ENCODE assay signal across 12 cellular contexts in the genomic region with DNA sequence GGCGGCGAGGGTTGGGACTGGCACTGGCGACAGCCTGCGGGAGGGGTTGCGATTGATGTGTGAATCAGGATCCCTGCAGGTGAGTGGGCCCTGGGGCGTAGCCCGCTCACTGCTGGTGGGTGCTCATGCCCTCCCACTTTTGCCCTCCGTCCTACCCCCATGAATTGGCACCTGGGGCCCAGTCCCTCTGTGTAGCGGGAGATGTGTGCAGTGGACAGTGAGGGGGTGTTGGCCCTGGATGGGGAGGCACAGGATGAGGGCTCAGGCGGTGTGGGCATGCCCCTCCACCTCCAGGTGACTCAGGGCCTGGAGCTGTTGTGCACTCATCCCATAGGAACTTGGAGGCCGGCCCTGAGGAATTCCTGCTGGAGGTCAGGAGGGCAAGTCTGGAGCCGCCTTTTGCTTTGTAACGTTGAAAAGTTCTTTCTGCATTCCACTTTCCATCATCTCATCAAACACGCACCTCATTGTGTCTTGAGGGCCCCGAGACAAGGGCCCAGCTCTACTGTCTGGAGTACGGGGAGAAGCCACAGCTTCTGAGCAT. TPM values are rescaled to one million over a fixed set of nuclear protein-coding genes. Genes with fewer than 3 reads are reported as not detected.
DNase-seq lines count a peak whose midpoint lies in the region; ATAC-seq and TF ChIP-seq lines count a peak whose summit lies in the region.
"Had no signal": no experiment of that assay in that cellular context is flagged by ENCODE, and none has a peak within 500 bp of the region (broad histone marks: within the 10 kb centered on the region; RNA-seq: fewer than 3 reads in every experiment).

No MANE protein-coding gene starts in this region.

- H3K27ac Mint-ChIP-seq in nephron = peak overlapping the region; percentile 78 to 94 (median 92)
- H3K27ac Mint-ChIP-seq in type B pancreatic cell = no peak overlapping the region
- H3K27ac Mint-ChIP-seq: T-helper 1 cell treated with Interleukin-12 subunit alpha and Interleukin-12 subunit beta and Interleukin-4 antibody, amounts not matched to agents 30 μg/mL and 1 μg/mL, for 36 hours had no signal

- H3K9me3 Mint-ChIP-seq in nephron = no peaks in the 10 kb centered on the region
- H3K9me3 Mint-ChIP-seq in type B pancreatic cell = no peaks in the 10 kb centered on the region
- H3K9me3 Mint-ChIP-seq: stimulated activated naive CD8-positive, alpha-beta T cell treated with anti-CD3 and anti-CD28 coated beads, Interleukin-15, amount 100 ng/mL, for 72 hours; T-helper 1 cell treated with Interleukin-12 subunit alpha and Interleukin-12 subunit beta and Interleukin-4 antibody, amounts not matched to agents 30 μg/mL and 1 μg/mL, for 36 hours had no signal

- no peaks in the 10 kb centered on the region for H3K36me3 ChIP-seq in BJ (ENCODE audit: control insufficient read depth, insufficient read depth, low read length)

- H3K27ac ChIP-seq in epithelial cell of prostate = peak overlapping the region; percentile 93
- H3K27ac ChIP-seq: parathyroid adenoma had no signal

- DNase-seq in BJ (ENCODE audit: low read depth) = peak; percentile 70
- peak; percentile 66 for DNase-seq in NCI-H460 (ENCODE audit: extremely low read depth, low read depth)
- DNase-seq in epithelial cell of prostate (ENCODE audit: low read depth, low spot score) = peak; percentile 55
- DNase-seq in activated naive CD4-positive, alpha-beta T cell treated with Interleukin-2 at 50 U/mL for 16 hours = no peak
- DNase-seq in NCI-H345 treated with DMSO at 0.1 percent for 48 hours (lab: John Stamatoyannopoulos, UW; ENCODE audit: unreplicated experiment) = no peak
- no peak for DNase-seq in type B pancreatic cell (ENCODE audit: extremely low spot score, unreplicated experiment)
- DNase-seq: DND-41; stimulated activated naive CD8-positive, alpha-beta T cell treated with anti-CD3 and anti-CD28 coated beads, Interleukin-15, amount 100 ng/mL, for 72 hours had no signal

- H3K36me3 Mint-ChIP-seq in nephron (ENCODE audit: low read depth) (no peaks in the 10 kb centered on the region), type B pancreatic cell (no peaks in the 10 kb centered on the region)

- no peak for ATAC-seq in HG03460 (IDR thresholded peaks at IDR 0.05; ENCODE audit: unreplicated experiment)
- ATAC-seq: stimulated activated naive CD8-positive, alpha-beta T cell treated with anti-CD3 and anti-CD28 coated beads, Interleukin-15, amount 100 ng/mL, for 72 hours had no signal

- peaks cover 40% of the 10 kb centered on the region for H3K27me3 Mint-ChIP-seq in nephron (ENCODE audit: low read depth)
- peaks cover 65% of the 10 kb centered on the region for H3K27me3 Mint-ChIP-seq in type B pancreatic cell

- H3K4me1 Mint-ChIP-seq in nephron (peaks cover 57% of the 10 kb centered on the region), type B pancreatic cell (ENCODE audit: unreplicated experiment) (peaks cover 35% of the 10 kb centered on the region)

- H3K4me3 ChIP-seq in BJ (ENCODE audit: low read depth, low read length) = no peak overlapping the region

- POLR2A ChIA-PET in BJ (lab: Charles Lee) = no interaction called here

- H3K4me3 Mint-ChIP-seq in nephron = peak overlapping the region; percentile 27 to 69 (median 39)
- H3K4me3 Mint-ChIP-seq in type B pancreatic cell = no peak overlapping the region
- H3K4me3 Mint-ChIP-seq: stimulated activated naive CD8-positive, alpha-beta T cell treated with anti-CD3 and anti-CD28 coated beads, Interleukin-15, amount 100 ng/mL, for 72 hours; T-helper 1 cell treated with Interleukin-12 subunit alpha and Interleukin-12 subunit beta and Interleukin-4 antibody, amounts not matched to agents 30 μg/mL and 1 μg/mL, for 36 hours had no signal

- CTCF ChIA-PET in BJ (lab: Yijun Ruan, JAX) = interaction anchor here (0.7 to 9.4 kb wide), 8 partner anchors 15 to 207 kb away, joined by 3 to 298 read pairs (median 6); partner anchors contain the start of gene LRRC71

- H3K27me3 ChIP-seq in BJ (ENCODE audit: control insufficient read depth, insufficient read depth, low read length) = no peaks in the 10 kb centered on the region

- TF ChIP-seq CTCF in BJ (IDR thresholded peaks at IDR 0.05; ENCODE audit: insufficient read depth, low read depth, low read length) (no peak), nephron (IDR thresholded peaks at IDR 0.05; ENCODE audit: unreplicated experiment in 3 of 3) (no peak), type B pancreatic cell (conservative IDR thresholded peaks at IDR 0.05) (no peak)

RNA-seq across cellular contexts. Expression of gene PEAR1, which starts 3.0 kb away (rescaled TPM):
- polyA plus RNA-seq in BJ (2011; rRNA removed) = 25.0 and 50.4 TPM in 2 replicates
- polyA minus RNA-seq in BJ (2011; rRNA and poly(A)+ RNA removed) = 15.8 and 21.9 TPM in 2 replicates
- 0.27 and 0.29 TPM in 2 replicates for total RNA-seq in NCI-H460 (2014; rRNA removed; shearing (Covaris generic))
- 1.5 and 2.2 TPM in 2 replicates for polyA plus RNA-seq in NCI-H460 (2014; cell fraction: nucleus; rRNA removed)
- 0.14 and 11.7 TPM in 2 replicates for total RNA-seq in type B pancreatic cell (ENCODE audit: low replicate concordance)

RNA-seq across cellular contexts. Expression of gene LRRC71, which starts 23.9 kb away (rescaled TPM):
- polyA plus RNA-seq in BJ (2011; rRNA removed) = 0.75 and 1.2 TPM in 2 replicates
- polyA minus RNA-seq in BJ (2011; rRNA and poly(A)+ RNA removed) = 0.66 and 0.72 TPM in 2 replicates
- total RNA-seq in NCI-H460 (2014; rRNA removed; shearing (Covaris generic)) = not detected in 2 replicates
- 0.38 TPM in 1 of 2 replicates, not detected in the other for polyA plus RNA-seq in NCI-H460 (2014; cell fraction: nucleus; rRNA removed)
- 0.58 TPM in 1 of 2 replicates, not detected in the other for total RNA-seq in type B pancreatic cell (ENCODE audit: low replicate concordance)

RNA-seq across cellular contexts. Expression of gene NTRK1, which starts 35.9 kb away (rescaled TPM):
- 0.02 TPM in 1 of 2 replicates, not detected in the other for polyA plus RNA-seq in BJ (2011; rRNA removed)
- polyA minus RNA-seq in BJ (2011; rRNA and poly(A)+ RNA removed) = not detected in 2 replicates
- total RNA-seq in NCI-H460 (2014; rRNA removed; shearing (Covaris generic)) = 5.5 and 6.0 TPM in 2 replicates
- 15.9 and 19.0 TPM in 2 replicates for polyA plus RNA-seq in NCI-H460 (2014; cell fraction: nucleus; rRNA removed)
- total RNA-seq in type B pancreatic cell (ENCODE audit: low replicate concordance) = 0.12 and 6.6 TPM in 2 replicates

RNA-seq across cellular contexts. Expression of gene INSRR, which starts 37.6 kb away (rescaled TPM):
- not detected in 2 replicates for polyA plus RNA-seq in BJ (2011; rRNA removed)
- not detected in 2 replicates for polyA minus RNA-seq in BJ (2011; rRNA and poly(A)+ RNA removed)
- total RNA-seq in NCI-H460 (2014; rRNA removed; shearing (Covaris generic)) = 0.17 and 0.42 TPM in 2 replicates
- polyA plus RNA-seq in NCI-H460 (2014; cell fraction: nucleus; rRNA removed) = 0.10 and 0.72 TPM in 2 replicates
- 1.7 TPM in 1 of 2 replicates, not detected in the other for total RNA-seq in type B pancreatic cell (ENCODE audit: low replicate concordance)

Comparison
In these comparisons a context has a peak if more than half of its experiments do, and no peak if none do; other contexts are left out.
1. DNase-seq: peak in BJ (single experiment), NCI-H460 (single experiment) and epithelial cell of prostate (single experiment); none in activated naive CD4-positive, alpha-beta T cell treated with Interleukin-2 at 50 U/mL for 16 hours (single experiment), NCI-H345 treated with DMSO at 0.1 percent for 48 hours (single experiment) and type B pancreatic cell (single experiment).